13 cellular contexts compared by ENCODE assay signal in genomic region chr4:574346-575161, GRCh38. TPM values are rescaled to one million over a fixed set of nuclear protein-coding genes. Genes with fewer than 3 reads are reported as not detected.
DNase-seq lines count a peak whose midpoint lies in the region; ATAC-seq, FAIRE-seq and TF ChIP-seq lines count a peak whose summit lies in the region.
"Had no signal": no experiment of that assay in that cellular context is flagged by ENCODE, and none has a peak within 500 bp of the region (broad histone marks: within the 10 kb centered on the region; RNA-seq: fewer than 3 reads in every experiment).

No MANE protein-coding gene starts in this region.

- H3K79me2 ChIP-seq in GM23338 (replicated peaks; ENCODE audit: insufficient read depth) (no peaks in the 10 kb centered on the region), GM12878 (ENCODE audit: control insufficient read depth, insufficient read depth, low read length) (no peaks in the 10 kb centered on the region)

- no peak overlapping the region for H3K27ac ChIP-seq in GM23338 (ENCODE audit: low read depth)
- H3K27ac ChIP-seq in GM12878 (ENCODE audit: control insufficient read depth, insufficient read depth), result no peak overlapping the region
- no peak overlapping the region for H3K27ac ChIP-seq in brain microvascular endothelial cell

- peak overlapping the region; percentile 64 for H3K4me3 Mint-ChIP-seq in GM23338
- H3K4me3 Mint-ChIP-seq in mesothelial cell of epicardium, result peak overlapping the region; percentile 25

- TF ChIP-seq CTCF in GM23338 (conservative IDR thresholded peaks at IDR 0.05; ENCODE audit: low read depth in 2 of 2) (no peak), GM12878 (IDR thresholded peaks at IDR 0.05 in 2 of 3, conservative IDR thresholded peaks at IDR 0.05 in 1 of 3; ENCODE audit: control insufficient read depth in 2 of 3, extremely low read depth in 1 of 3, insufficient read depth in 1 of 3, low read depth in 3 of 3, low read length in 3 of 3) (no peak), mesothelial cell of epicardium (IDR thresholded peaks at IDR 0.05; ENCODE audit: unreplicated experiment) (no peak), brain microvascular endothelial cell (IDR thresholded peaks at IDR 0.05; ENCODE audit: low read depth, low read length, missing control alignments) (no peak)

- no peak overlapping the region for H3K9ac ChIP-seq in GM12878 (ENCODE audit: control insufficient read depth, insufficient read depth, low read length)

- peaks cover 3% of the 10 kb centered on the region; the same call in 1 of the 3 replicates for H3K9me3 ChIP-seq in GM12878 (replicated peaks; ENCODE audit: control insufficient read depth, insufficient read depth, low read length)

- RAD21 ChIA-PET in GM12878 (lab: Charles Lee; ENCODE audit: unreplicated experiment), result no interaction called here

- ATAC-seq in GM23338 (no peak), GM12878 (no peak), GM21515 (IDR thresholded peaks at IDR 0.05; ENCODE audit: unreplicated experiment) (no peak)

- DNase-seq in D341Med (ENCODE audit: low spot score), result peak; percentile 26
- peak; percentile 17 for DNase-seq in GM23338 (ENCODE audit: low spot score)
- DNase-seq in GM12878 (ENCODE audit: low read depth, low spot score), result no peak
- DNase-seq in mesothelial cell of epicardium (ENCODE audit: low spot score in 2 of 2, unreplicated experiment in 2 of 2), result no peak
- no peak for DNase-seq in NCI-H1092 (lab: John Stamatoyannopoulos, UW)
- DNase-seq in hippocampal formation (lab: John Stamatoyannopoulos, UW), result no peak
- no peak for DNase-seq in brain microvascular endothelial cell
- DNase-seq: NCI-H2081, SHP77 had no signal

- CTCF ChIA-PET in GM12878 (lab: Yijun Ruan, JAX), result no interaction called here

- peaks cover 5% of the 10 kb centered on the region; the same call in 1 of the 2 replicates for H4K20me1 ChIP-seq in GM23338 (replicated peaks; ENCODE audit: insufficient read depth)
- no peaks in the 10 kb centered on the region for H4K20me1 ChIP-seq in GM12878 (ENCODE audit: control insufficient read depth, insufficient read depth)

- WGBS in GM12878 (ENCODE audit: insufficient coverage, insufficient replicate concordance, low lambda C conversion rate, missing lambda C conversion rate), result 48% methylated on average over 34 of the region's 68 CpGs

- H3K36me3 ChIP-seq in GM23338 (ENCODE audit: insufficient read depth), result no peaks in the 10 kb centered on the region
- H3K36me3 ChIP-seq in GM12878 (ENCODE audit: control insufficient read depth in 2 of 2, insufficient read depth in 2 of 2, low read length in 1 of 2), result no peaks in the 10 kb centered on the region
- H3K36me3 ChIP-seq in brain microvascular endothelial cell (replicated peaks), result no peaks in the 10 kb centered on the region

- no peak for FAIRE-seq in GM12878 (lab: Jason Lieb, UNC)
- FAIRE-seq: frontal cortex, GM12892 had no signal

- H3K27ac Mint-ChIP-seq in GM23338, result no peak overlapping the region
- H3K27ac Mint-ChIP-seq in mesothelial cell of epicardium, result no peak overlapping the region

- H3K4me2 ChIP-seq in GM23338 (peak overlapping the region; percentile 73), GM12878 (ENCODE audit: control insufficient read depth, insufficient read depth) (no peak overlapping the region)

- in situ Hi-C loops in GM12878 (cut with MboI), result no loop called here
- in situ Hi-C loops in brain microvascular endothelial cell (cut with HindIII; ENCODE audit: low pct_ligation_motif_present, low sequenced_read_pairs), result no loop called here

- H3F3A ChIP-seq in GM23338 (replicated peaks; ENCODE audit: low read depth), result peaks cover 11% of the 10 kb centered on the region

- peaks cover 6% of the 10 kb centered on the region; the same call in 2 of the 3 replicates for H3K9me3 Mint-ChIP-seq in GM23338
- H3K9me3 Mint-ChIP-seq in mesothelial cell of epicardium, result no peaks in the 10 kb centered on the region

- H3K4me1 ChIP-seq in GM23338 (ENCODE audit: insufficient read depth), result peaks cover 25% of the 10 kb centered on the region
- no peaks in the 10 kb centered on the region for H3K4me1 ChIP-seq in GM12878 (ENCODE audit: control insufficient read depth, insufficient read depth, low read length)

- H3K27me3 Mint-ChIP-seq in GM23338 (ENCODE audit: insufficient read depth, low read depth, poor library complexity) (peaks cover 70% of the 10 kb centered on the region), mesothelial cell of epicardium (ENCODE audit: low read depth) (peaks cover 79% of the 10 kb centered on the region)

- no peak for TF ChIP-seq POLR2A in GM12878 (IDR thresholded peaks at IDR 0.05; ENCODE audit: low read depth, low read length)

- H3K36me3 Mint-ChIP-seq in GM23338 (ENCODE audit: low read depth) (peaks cover 2% of the 10 kb centered on the region; the same call in 2 of the 3 replicates), mesothelial cell of epicardium (no peaks in the 10 kb centered on the region)

- TF ChIP-seq EP300 in GM12878 (IDR thresholded peaks at IDR 0.05; ENCODE audit: borderline replicate concordance in 1 of 2, control insufficient read depth in 1 of 2, low read depth in 2 of 2, low read length in 2 of 2), result no peak

- intact Hi-C loops in GM12878 (cut with micrococcal nuclease; ENCODE audit: unreplicated experiment), result no loop called here

- SMC1A ChIA-PET in GM12878 (lab: Charles Lee; ENCODE audit: uncharacterized antibody, unreplicated experiment), result interaction anchor here (0.6 kb wide), 1 partner anchor 73 kb away, joined by 5 read pairs; no protein-coding TSS in a partner anchor

- H3K4me1 Mint-ChIP-seq in GM23338 (peaks cover 19% of the 10 kb centered on the region), mesothelial cell of epicardium (peaks cover 10% of the 10 kb centered on the region)

- H3K27me3 ChIP-seq in GM23338 (ENCODE audit: insufficient read depth), result peaks cover 83% of the 10 kb centered on the region
- no peaks in the 10 kb centered on the region; a peak in 1 of 4 replicates for H3K27me3 ChIP-seq in GM12878 (replicated peaks in 1 of 2; ENCODE audit: control insufficient read depth in 2 of 2, insufficient read depth in 2 of 2, low read length in 1 of 2)
- H3K27me3 ChIP-seq in brain microvascular endothelial cell (replicated peaks), result peaks cover 49% of the 10 kb centered on the region

- H3K9me2 ChIP-seq in GM23338 (ENCODE audit: insufficient read depth), result no peaks in the 10 kb centered on the region

- H3K4me3 ChIP-seq in GM23338 (peak overlapping the region; percentile 48), GM12878 (no peak overlapping the region), brain microvascular endothelial cell (ENCODE audit: low read depth, low read length) (no peak overlapping the region)

- TF ChIP-seq RAD21 in GM12878 (IDR thresholded peaks at IDR 0.05; ENCODE audit: insufficient read depth, low read depth, low read length), result no peak

- POLR2A ChIA-PET in GM12878 (lab: Charles Lee), result no interaction called here

- no TSS peak for BruUV-seq in GM12878 (replicated peaks; lab: Mats Ljungman, UMichigan)

- H2AFZ ChIP-seq in GM23338 (no peak overlapping the region), GM12878 (ENCODE audit: control insufficient read depth, low read depth, low read length) (no peak overlapping the region)

TF ChIP-seq in GM23338, 12 proteins besides CTCF, POLR2A, EP300 and RAD21:
- TF ChIP-seq CREB1 (CRISPR knock-in tag; IDR thresholded peaks at IDR 0.05; ENCODE audit: low read depth) (no peak), EZH2 (IDR thresholded peaks at IDR 0.05; ENCODE audit: low read depth, unreplicated experiment) (peak; percentile 72)
TF ChIP-seq in GM23338: peak in this region for 1.

TF ChIP-seq in GM12878, 131 proteins besides CTCF, POLR2A, EP300 and RAD21 (continues in another document):
- TF ChIP-seq ZZZ3 (IDR thresholded peaks at IDR 0.05; ENCODE audit: control insufficient read depth, insufficient read length, low read depth), result no peak

RNA-seq across cellular contexts. Expression of gene TMEM271, which starts 1.5 kb away (rescaled TPM):
- 0.62 TPM in 1 of 2 replicates, not detected in the other for total RNA-seq in GM23338 (2014; rRNA removed; shearing (Covaris generic))
- polyA plus RNA-seq in GM23338 (2016; fragmentation: Nextera tagmentation; extraction: Ambion mirVana) (0.11 and 0.21 TPM in 2 replicates), GM12878 (2011; rRNA removed) (not detected in 2 replicates), GM12878 (2014; fragmentation: Illumina TruSeq; extraction: Trizol) (not detected in 2 replicates), GM12878 (2014; fragmentation: Nextera tagmentation; extraction: Ambion mirVana) (not detected), GM12878 (2014; rRNA removed) (not detected in 2 replicates), GM12878 (2016; fragmentation: Nextera tagmentation; extraction: Ambion mirVana) (not detected)
- total RNA-seq in GM12878 (2013; cell fraction: nucleolus; rRNA removed), result not detected in 2 replicates
- total RNA-seq in GM12878 (2014; rRNA removed) (not detected in 2 replicates), GM12878 (2014; rRNA removed; fragmentation: Illumina TruSeq; extraction: Trizol) (not detected in 2 replicates), GM12878 (2021) (not detected in 2 replicates), mesothelial cell of epicardium (0.11 TPM in 1 of 3 replicates, not detected in the others)
- polyA plus RNA-seq in GM12878 (2011; ENCODE audit: low read depth), result not detected
- polyA plus RNA-seq in GM12878 (2011; cell fraction: cytosol; rRNA removed), result not detected in 2 replicates
- polyA plus RNA-seq in GM12878 (2011; cell fraction: nucleus; rRNA removed), result not detected in 2 replicates
- polyA plus RNA-seq in GM12878 (2012), result not detected in 2 replicates
- polyA minus RNA-seq in GM12878 (2011; rRNA and poly(A)+ RNA removed), result not detected in 2 replicates
- not detected in 2 replicates for polyA minus RNA-seq in GM12878 (2011; cell fraction: cytosol; rRNA and poly(A)+ RNA removed)
- polyA minus RNA-seq in GM12878 (2011; cell fraction: nucleus; rRNA and poly(A)+ RNA removed), result not detected in 2 replicates
- total RNA-seq: subcutaneous adipose tissue had no signal

RNA-seq across cellular contexts. Expression of gene PDE6B, which starts 50.8 kb away (rescaled TPM):
- 3.1 and 5.0 TPM in 2 replicates for total RNA-seq in GM23338 (2014; rRNA removed; shearing (Covaris generic))
- polyA plus RNA-seq in GM23338 (2016; fragmentation: Nextera tagmentation; extraction: Ambion mirVana) (3.3 and 3.4 TPM in 2 replicates), GM12878 (2011; rRNA removed) (1.8 and 3.6 TPM in 2 replicates), GM12878 (2014; fragmentation: Illumina TruSeq; extraction: Trizol) (1.9 and 4.3 TPM in 2 replicates), GM12878 (2014; fragmentation: Nextera tagmentation; extraction: Ambion mirVana) (1 to 10 TPM; 2.6 to 4.1 TPM), GM12878 (2014; rRNA removed) (3.5 and 4.5 TPM in 2 replicates), GM12878 (2016; fragmentation: Nextera tagmentation; extraction: Ambion mirVana) (1 to 10 TPM; 3.1 to 6.4 TPM)
- total RNA-seq in GM12878 (2013; cell fraction: nucleolus; rRNA removed), result not detected in 2 replicates
- total RNA-seq in GM12878 (2014; rRNA removed) (4.5 and 6.4 TPM in 2 replicates), GM12878 (2014; rRNA removed; fragmentation: Illumina TruSeq; extraction: Trizol) (4.8 and 6.1 TPM in 2 replicates), GM12878 (2021) (3.5 and 5.6 TPM in 2 replicates), mesothelial cell of epicardium (9.0 to 12.0 TPM (median 11.6 TPM) in 3 replicates)
- polyA plus RNA-seq in GM12878 (2011; ENCODE audit: low read depth), result 3.9 TPM
- 3.9 TPM in 2 replicates for polyA plus RNA-seq in GM12878 (2011; cell fraction: cytosol; rRNA removed)
- polyA plus RNA-seq in GM12878 (2011; cell fraction: nucleus; rRNA removed), result 1.6 and 2.3 TPM in 2 replicates
- 9.1 and 13.2 TPM in 2 replicates for polyA plus RNA-seq in GM12878 (2012)
- polyA minus RNA-seq in GM12878 (2011; rRNA and poly(A)+ RNA removed), result 4.1 and 4.5 TPM in 2 replicates
- polyA minus RNA-seq in GM12878 (2011; cell fraction: cytosol; rRNA and poly(A)+ RNA removed), result 3.5 and 4.1 TPM in 2 replicates
- polyA minus RNA-seq in GM12878 (2011; cell fraction: nucleus; rRNA and poly(A)+ RNA removed), result 0.24 and 2.0 TPM in 2 replicates

Comparison
In these comparisons a context has a peak if more than half of its experiments do, and no peak if none do; other contexts are left out.
1. DNase-seq: peak in D341Med (single experiment) and GM23338 (single experiment); none in GM12878 (single experiment), mesothelial cell of epicardium (0 of 2), NCI-H1092 (single experiment), hippocampal formation (0 of 2) and brain microvascular endothelial cell (single experiment).